ENCODE assay signal across 8 cellular contexts in genomic region chr11:73876424-73877300, GRCh38. TPM values are rescaled to one million over a fixed set of nuclear protein-coding genes. Genes with fewer than 3 reads are reported as not detected.
A peak's percentile ranks its signal among the peaks of the same experiment; 100 is the strongest.
DNase-seq lines count a peak whose midpoint lies in the region; ATAC-seq and TF ChIP-seq lines count a peak whose summit lies in the region.

Gene COA4 (minus strand): TSS chr11:73876846. CDS start chr11:73873378, 3,468 bp downstream.
A gene with protein sequence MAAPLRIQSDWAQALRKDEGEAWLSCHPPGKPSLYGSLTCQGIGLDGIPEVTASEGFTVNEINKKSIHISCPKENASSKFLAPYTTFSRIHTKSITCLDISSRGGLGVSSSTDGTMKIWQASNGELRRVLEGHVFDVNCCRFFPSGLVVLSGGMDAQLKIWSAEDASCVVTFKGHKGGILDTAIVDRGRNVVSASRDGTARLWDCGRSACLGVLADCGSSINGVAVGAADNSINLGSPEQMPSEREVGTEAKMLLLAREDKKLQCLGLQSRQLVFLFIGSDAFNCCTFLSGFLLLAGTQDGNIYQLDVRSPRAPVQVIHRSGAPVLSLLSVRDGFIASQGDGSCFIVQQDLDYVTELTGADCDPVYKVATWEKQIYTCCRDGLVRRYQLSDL (plus strand): TSS chr11:73876999. CDS start chr11:73877022, 23 bp downstream.

- H3K9me3 ChIP-seq in liver (ENCODE audit: control insufficient read depth in 4 of 4, low read length in 3 of 4), result no peaks in the 10 kb centered on the region

- H3K4me1 ChIP-seq in liver (ENCODE audit: control insufficient read depth in 4 of 4, insufficient read depth in 4 of 4, low read length in 3 of 4), result peaks cover 2 to 21% (median 12%) of the 10 kb centered on the region in 4 donors

- H3K27ac Mint-ChIP-seq in CD14-positive monocyte, result peak within 1 kb of the TSS; percentile 87 to 99 (median 96)

- no peak for TF ChIP-seq CTCF in CD14-positive monocyte (IDR thresholded peaks at IDR 0.05)
- no peak for TF ChIP-seq CTCF in liver (IDR thresholded peaks at IDR 0.05; ENCODE audit: low read depth, low read length, missing input control)

- H3K27ac ChIP-seq in liver (ENCODE audit: low read depth in 1 of 2, low read length in 2 of 2), result peak within 1 kb of the TSS; percentile 83 to 94

- peak within 1 kb of the TSS; percentile 99 to 100 for H3K4me3 Mint-ChIP-seq in CD14-positive monocyte

- peak within 1 kb of the TSS; percentile 77 to 94 (median 93) for H3K4me3 ChIP-seq in liver (ENCODE audit: low read depth in 1 of 3, low read length in 3 of 3)

- under 1% methylated on average over 57 of the region's 57 CpGs for WGBS in liver

- peaks cover 7 to 18% (median 9%) of the 10 kb centered on the region in 4 donors for H3K36me3 ChIP-seq in liver (ENCODE audit: control insufficient read depth in 4 of 4, insufficient read depth in 3 of 4, low read depth in 1 of 4, low read length in 3 of 4)

- peak within 1 kb of the TSS; percentile 97 to 98 for H3K9ac ChIP-seq in liver (ENCODE audit: low read depth in 1 of 2, low read length in 2 of 2)

- peaks cover 28% of the 10 kb centered on the region for H3K4me1 Mint-ChIP-seq in CD14-positive monocyte

- intact Hi-C loops in CD14-positive monocyte (cut with micrococcal nuclease), result no loop called here

- peak; percentile 27 to 28 for TF ChIP-seq RAD21 in liver (IDR thresholded peaks at IDR 0.05)

- ATAC-seq in GM19397 (IDR thresholded peaks at IDR 0.05; ENCODE audit: unreplicated experiment) (peak; percentile 98), HG03571 (IDR thresholded peaks at IDR 0.05; ENCODE audit: unreplicated experiment) (peak; percentile 96)

- DNase-seq in CD14-positive monocyte (ENCODE audit: low spot score), result peak; percentile 84
- peak; percentile 98 for DNase-seq in NCI-H82 (lab: John Stamatoyannopoulos, UW)
- DNase-seq in activated CD4-positive, alpha-beta T cell treated with anti-CD3 and anti-CD28 coated beads, Interleukin-2, amount 50 U/mL, for 48 hours, result peak; percentile 95
- DNase-seq in dermis microvascular lymphatic vessel endothelial cell (ENCODE audit: low read depth in 2 of 2), result peak; percentile 92 to 98
- DNase-seq in stimulated activated CD4-positive, alpha-beta T cell treated with anti-CD3 and anti-CD28 coated beads, Interleukin-4, amount 100 ng/mL, for 24 hours, result peak; percentile 96

- peaks cover 0 to 2% (median 2%) of the 10 kb centered on the region in 3 donors for H3K27me3 Mint-ChIP-seq in CD14-positive monocyte (ENCODE audit: low read depth in 3 of 3)

- H3K27me3 ChIP-seq in liver (ENCODE audit: control insufficient read depth in 4 of 4, insufficient read depth in 4 of 4, low read length in 3 of 4), result no peaks in the 10 kb centered on the region

- peaks cover 22 to 37% of the 10 kb centered on the region in 2 donors for H3K36me3 Mint-ChIP-seq in CD14-positive monocyte

- no peaks in the 10 kb centered on the region for H3K9me3 Mint-ChIP-seq in CD14-positive monocyte

TF ChIP-seq in liver, 16 proteins besides CTCF, POLR2A, EP300 and RAD21:
- TF ChIP-seq FOXA2 (IDR thresholded peaks at IDR 0.05), result no peak
- peak; percentile 49 to 51 for TF ChIP-seq EGR1 (IDR thresholded peaks at IDR 0.05; ENCODE audit: low read depth in 2 of 2)
- peak; percentile 87 for TF ChIP-seq SP1 (IDR thresholded peaks at IDR 0.05)
- TF ChIP-seq, protein P1, sequence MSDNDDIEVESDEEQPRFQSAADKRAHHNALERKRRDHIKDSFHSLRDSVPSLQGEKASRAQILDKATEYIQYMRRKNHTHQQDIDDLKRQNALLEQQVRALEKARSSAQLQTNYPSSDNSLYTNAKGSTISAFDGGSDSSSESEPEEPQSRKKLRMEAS (IDR thresholded peaks at IDR 0.05), result peak; percentile 99
- TF ChIP-seq, protein P2, sequence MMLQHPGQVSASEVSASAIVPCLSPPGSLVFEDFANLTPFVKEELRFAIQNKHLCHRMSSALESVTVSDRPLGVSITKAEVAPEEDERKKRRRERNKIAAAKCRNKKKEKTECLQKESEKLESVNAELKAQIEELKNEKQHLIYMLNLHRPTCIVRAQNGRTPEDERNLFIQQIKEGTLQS (IDR thresholded peaks at IDR 0.05), result peak; percentile 13
- peak; percentile 86 for TF ChIP-seq HNF4A (conservative IDR thresholded peaks at IDR 0.05)
- TF ChIP-seq TAF1 (conservative IDR thresholded peaks at IDR 0.05), result peak; percentile 80
- TF ChIP-seq HNF4G (IDR thresholded peaks at IDR 0.05), result peak; percentile 71
- peak; percentile 80 to 97 for TF ChIP-seq GABPA (IDR thresholded peaks at IDR 0.05 in 1 of 2, conservative IDR thresholded peaks at IDR 0.05 in 1 of 2)
- TF ChIP-seq, protein P3, sequence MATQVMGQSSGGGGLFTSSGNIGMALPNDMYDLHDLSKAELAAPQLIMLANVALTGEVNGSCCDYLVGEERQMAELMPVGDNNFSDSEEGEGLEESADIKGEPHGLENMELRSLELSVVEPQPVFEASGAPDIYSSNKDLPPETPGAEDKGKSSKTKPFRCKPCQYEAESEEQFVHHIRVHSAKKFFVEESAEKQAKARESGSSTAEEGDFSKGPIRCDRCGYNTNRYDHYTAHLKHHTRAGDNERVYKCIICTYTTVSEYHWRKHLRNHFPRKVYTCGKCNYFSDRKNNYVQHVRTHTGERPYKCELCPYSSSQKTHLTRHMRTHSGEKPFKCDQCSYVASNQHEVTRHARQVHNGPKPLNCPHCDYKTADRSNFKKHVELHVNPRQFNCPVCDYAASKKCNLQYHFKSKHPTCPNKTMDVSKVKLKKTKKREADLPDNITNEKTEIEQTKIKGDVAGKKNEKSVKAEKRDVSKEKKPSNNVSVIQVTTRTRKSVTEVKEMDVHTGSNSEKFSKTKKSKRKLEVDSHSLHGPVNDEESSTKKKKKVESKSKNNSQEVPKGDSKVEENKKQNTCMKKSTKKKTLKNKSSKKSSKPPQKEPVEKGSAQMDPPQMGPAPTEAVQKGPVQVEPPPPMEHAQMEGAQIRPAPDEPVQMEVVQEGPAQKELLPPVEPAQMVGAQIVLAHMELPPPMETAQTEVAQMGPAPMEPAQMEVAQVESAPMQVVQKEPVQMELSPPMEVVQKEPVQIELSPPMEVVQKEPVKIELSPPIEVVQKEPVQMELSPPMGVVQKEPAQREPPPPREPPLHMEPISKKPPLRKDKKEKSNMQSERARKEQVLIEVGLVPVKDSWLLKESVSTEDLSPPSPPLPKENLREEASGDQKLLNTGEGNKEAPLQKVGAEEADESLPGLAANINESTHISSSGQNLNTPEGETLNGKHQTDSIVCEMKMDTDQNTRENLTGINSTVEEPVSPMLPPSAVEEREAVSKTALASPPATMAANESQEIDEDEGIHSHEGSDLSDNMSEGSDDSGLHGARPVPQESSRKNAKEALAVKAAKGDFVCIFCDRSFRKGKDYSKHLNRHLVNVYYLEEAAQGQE (IDR thresholded peaks at IDR 0.05), result peak; percentile 60
- peak; percentile 93 for TF ChIP-seq YY1 (IDR thresholded peaks at IDR 0.05)
- TF ChIP-seq RXRA (IDR thresholded peaks at IDR 0.05), result peak; percentile 0 to 84
- TF ChIP-seq JUND (IDR thresholded peaks at IDR 0.05), result no peak
- peak; percentile 37 for TF ChIP-seq ZBTB33 (IDR thresholded peaks at IDR 0.05)
- no peak for TF ChIP-seq FOXA1 (IDR thresholded peaks at IDR 0.05)
- TF ChIP-seq NR2F2 (IDR thresholded peaks at IDR 0.05), result peak; percentile 83

RNA-seq across cellular contexts. Expression of gene COA4, which starts in this region (rescaled TPM):
- polyA plus RNA-seq in CD14-positive monocyte (10 to 100 TPM; 53.4 to 57.7 TPM), liver (10 to 100 TPM; 85.1 to 94.2 TPM)
- total RNA-seq in dermis microvascular lymphatic vessel endothelial cell (37.6 and 39.4 TPM in 2 replicates), liver (10 to 100 TPM; 37.6 to 67.2 TPM)

RNA-seq across cellular contexts. Expression of the second gene that starts in this region (rescaled TPM):
- polyA plus RNA-seq in CD14-positive monocyte (10 to 100 TPM; 12.9 to 13.7 TPM), liver (10 to 100 TPM in 1 of 2 donors, 1 to 10 TPM in 1; 9.0 to 10.4 TPM)
- total RNA-seq in dermis microvascular lymphatic vessel endothelial cell (4.5 and 6.4 TPM in 2 replicates), liver (1 to 10 TPM; 5.3 to 7.7 TPM)

Comparison
In these comparisons a context has a peak if more than half of its experiments do, and no peak if none do; other contexts are left out.
1. Peak in every context shown above with its lines: DNase-seq, ATAC-seq, H3K4me3 ChIP-seq and H3K27ac ChIP-seq.